In the genomic region with DNA sequence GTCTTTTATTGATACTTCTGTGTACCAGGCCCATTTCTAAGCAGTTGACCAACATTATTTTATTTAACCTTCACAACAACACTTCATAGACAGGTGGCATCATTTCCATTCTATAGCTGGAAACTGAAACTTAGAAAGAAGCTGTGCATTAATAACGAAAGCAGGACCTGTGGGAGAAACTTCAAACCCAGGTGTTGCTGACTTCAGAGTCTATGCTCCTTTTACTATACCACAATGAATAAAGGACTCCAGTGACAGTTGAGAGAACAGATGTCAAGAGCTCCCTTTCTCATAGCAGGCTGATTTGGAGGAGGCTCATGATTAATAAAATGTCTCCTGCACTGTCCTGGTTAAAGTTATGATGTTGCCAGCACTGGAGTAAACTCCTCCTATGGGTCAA, we compare ENCODE assay signal across 17 cellular contexts. TPM values are rescaled to one million over a fixed set of nuclear protein-coding genes. Genes with fewer than 3 reads are reported as not detected.
DNase-seq lines count a peak whose midpoint lies in the region; ATAC-seq and TF ChIP-seq lines count a peak whose summit lies in the region.
"Had no signal": no experiment of that assay in that cellular context is flagged by ENCODE, and none has a peak within 500 bp of the region (broad histone marks: within the 10 kb centered on the region; RNA-seq: fewer than 3 reads in every experiment).

No MANE protein-coding gene starts in this region.

- POLR2A ChIA-PET in activated CD4-positive, alpha-beta T cell treated with anti-CD3 and anti-CD28 coated beads for 36 hours (lab: Charles Lee) = no interaction called here

- no peaks in the 10 kb centered on the region for H3K9me3 ChIP-seq in right atrium auricular region
- no peaks in the 10 kb centered on the region for H3K9me3 ChIP-seq in esophagus muscularis mucosa
- H3K9me3 ChIP-seq: HAP-1 had no signal

- H3K27me3 ChIP-seq in right atrium auricular region = no peaks in the 10 kb centered on the region
- peaks cover 0 to 19% (median 0%) of the 10 kb centered on the region in 4 donors for H3K27me3 ChIP-seq in esophagus muscularis mucosa
- H3K27me3 ChIP-seq: neural progenitor cell had no signal

- no peaks in the 10 kb centered on the region for H3K36me3 Mint-ChIP-seq in activated CD4-positive, alpha-beta T cell treated with anti-CD3 and anti-CD28 coated beads for 36 hours (ENCODE audit: low read depth)
- no peaks in the 10 kb centered on the region for H3K36me3 Mint-ChIP-seq in activated T-helper 17 cell treated with anti-CD3 and anti-CD28 coated beads, Interleukin-2, amount 50 U/mL, for 72 hours (ENCODE audit: low read depth)
- H3K36me3 Mint-ChIP-seq: neural progenitor cell had no signal

- H3K27me3 Mint-ChIP-seq in activated CD4-positive, alpha-beta T cell treated with anti-CD3 and anti-CD28 coated beads for 36 hours = peaks cover 32% of the 10 kb centered on the region
- H3K27me3 Mint-ChIP-seq in activated T-helper 17 cell treated with anti-CD3 and anti-CD28 coated beads, Interleukin-2, amount 50 U/mL, for 72 hours = peaks cover 39% of the 10 kb centered on the region

- TF ChIP-seq POLR2A in esophagus muscularis mucosa (IDR thresholded peaks at IDR 0.05; ENCODE audit: low read depth) = no peak

- H3K9me3 Mint-ChIP-seq in activated CD4-positive, alpha-beta T cell treated with anti-CD3 and anti-CD28 coated beads for 36 hours (ENCODE audit: low read depth) = no peaks in the 10 kb centered on the region
- no peaks in the 10 kb centered on the region for H3K9me3 Mint-ChIP-seq in activated T-helper 17 cell treated with anti-CD3 and anti-CD28 coated beads, Interleukin-2, amount 50 U/mL, for 72 hours
- H3K9me3 Mint-ChIP-seq: neural progenitor cell had no signal

- TF ChIP-seq CTCF in right atrium auricular region (IDR thresholded peaks at IDR 0.05) = no peak
- no peak for TF ChIP-seq CTCF in esophagus muscularis mucosa (IDR thresholded peaks at IDR 0.05)

- no peaks in the 10 kb centered on the region for H3K4me1 Mint-ChIP-seq in activated CD4-positive, alpha-beta T cell treated with anti-CD3 and anti-CD28 coated beads for 36 hours
- H3K4me1 Mint-ChIP-seq in activated T-helper 17 cell treated with anti-CD3 and anti-CD28 coated beads, Interleukin-2, amount 50 U/mL, for 72 hours = no peaks in the 10 kb centered on the region

- H3K27ac ChIP-seq in right atrium auricular region (no peak overlapping the region), esophagus muscularis mucosa (replicated peaks in 1 of 4) (no peak overlapping the region)
- H3K27ac ChIP-seq: neural progenitor cell, PC-9 had no signal

- 63% methylated on average over 1 of the region's 1 CpG for WGBS in esophagus muscularis mucosa

- intact Hi-C loops in activated CD4-positive, alpha-beta T cell treated with anti-CD3 and anti-CD28 coated beads for 36 hours (cut with DNase I, micrococcal nuclease) = no loop called here
- intact Hi-C loops in esophagus muscularis mucosa (cut with DNase I) = no loop called here

- no peaks in the 10 kb centered on the region for H3K36me3 ChIP-seq in right atrium auricular region
- no peaks in the 10 kb centered on the region for H3K36me3 ChIP-seq in esophagus muscularis mucosa
- H3K36me3 ChIP-seq: HAP-1, neural progenitor cell had no signal

- H3K27ac Mint-ChIP-seq in activated CD4-positive, alpha-beta T cell treated with anti-CD3 and anti-CD28 coated beads for 36 hours = no peak overlapping the region
- H3K27ac Mint-ChIP-seq in activated T-helper 17 cell treated with anti-CD3 and anti-CD28 coated beads, Interleukin-2, amount 50 U/mL, for 72 hours = no peak overlapping the region
- H3K27ac Mint-ChIP-seq: neural progenitor cell had no signal

- H3K4me3 ChIP-seq in right atrium auricular region (no peak overlapping the region), esophagus muscularis mucosa (no peak overlapping the region)
- H3K4me3 ChIP-seq: HAP-1, neural progenitor cell, PC-9 had no signal

- CTCF ChIA-PET in activated CD4-positive, alpha-beta T cell treated with anti-CD3 and anti-CD28 coated beads for 36 hours (lab: Charles Lee) = no interaction called here

- H3K4me1 ChIP-seq in right atrium auricular region = no peaks in the 10 kb centered on the region
- H3K4me1 ChIP-seq in esophagus muscularis mucosa = no peaks in the 10 kb centered on the region
- H3K4me1 ChIP-seq: HAP-1, neural progenitor cell had no signal

- no peak for DNase-seq in activated CD4-positive, alpha-beta T cell treated with anti-CD3 and anti-CD28 coated beads for 36 hours
- DNase-seq in activated CD4-positive, alpha-beta T cell treated with anti-CD3 and anti-CD28 coated beads for 4 hours = no peak
- DNase-seq in right atrium auricular region (ENCODE audit: low spot score) (no peak), esophagus muscularis mucosa (ENCODE audit: extremely low spot score) (no peak), superior temporal gyrus (ENCODE audit: extremely low spot score) (no peak)
- DNase-seq: 8988T, DMS 273 treated with DMSO at 0.1 percent for 48 hours, left cardiac atrium, NCI-H1436, PC-9, T-helper 9 cell had no signal

- peak; percentile 78 for ATAC-seq in activated CD4-positive, alpha-beta T cell treated with anti-CD3 and anti-CD28 coated beads for 36 hours
- ATAC-seq in GM21526 (IDR thresholded peaks at IDR 0.05; ENCODE audit: low FRiP score, unreplicated experiment) = peak; percentile 100
- ATAC-seq in HG03066 (IDR thresholded peaks at IDR 0.05; ENCODE audit: low read depth, unreplicated experiment) = peak; percentile 99
- ATAC-seq in activated T-helper 17 cell treated with anti-CD3 and anti-CD28 coated beads, Interleukin-2, amount 50 U/mL, for 72 hours (replicated peaks) = peak; percentile 76
- ATAC-seq: left cardiac atrium had no signal

- H3K4me3 Mint-ChIP-seq in activated CD4-positive, alpha-beta T cell treated with anti-CD3 and anti-CD28 coated beads for 36 hours = no peak overlapping the region
- no peak overlapping the region for H3K4me3 Mint-ChIP-seq in activated T-helper 17 cell treated with anti-CD3 and anti-CD28 coated beads, Interleukin-2, amount 50 U/mL, for 72 hours
- H3K4me3 Mint-ChIP-seq: neural progenitor cell had no signal

- no peak for TF ChIP-seq EP300 in esophagus muscularis mucosa (IDR thresholded peaks at IDR 0.05)

RNA-seq across cellular contexts. Expression of a gene that starts 56.6 kb away (rescaled TPM):
- total RNA-seq in activated CD4-positive, alpha-beta T cell treated with anti-CD3 and anti-CD28 coated beads for 36 hours = not detected
- total RNA-seq in activated T-helper 17 cell treated with anti-CD3 and anti-CD28 coated beads, Interleukin-2, amount 50 U/mL, for 72 hours = not detected
- not detected for total RNA-seq in right atrium auricular region
- not detected for total RNA-seq in esophagus muscularis mucosa
- total RNA-seq: PC-9, subcutaneous adipose tissue had no signal
